Comparison of ENCODE assay signal across 25 cellular contexts in genomic region chr5:19584131-19584530, GRCh38.
DNase-seq lines count a peak whose midpoint lies in the region; ATAC-seq lines count a peak whose summit lies in the region.
"Had no signal": no experiment of that assay in that cellular context is flagged by ENCODE, and none has a peak within 500 bp of the region (broad histone marks: within the 10 kb centered on the region; RNA-seq: fewer than 3 reads in every experiment).

No MANE protein-coding gene starts in this region.

- ATAC-seq in HG02623 (IDR thresholded peaks at IDR 0.05; ENCODE audit: unreplicated experiment) (no peak), GM18867 (IDR thresholded peaks at IDR 0.05; ENCODE audit: unreplicated experiment) (no peak)
- ATAC-seq: A549, HCT116, PC-3, T-helper 17 cell had no signal

- DNase-seq in ELR (ENCODE audit: low read depth) (peak; percentile 1), NCI-H69 (lab: John Stamatoyannopoulos, UW) (peak; percentile 14), SK-N-DZ (ENCODE audit: low spot score) (peak; percentile 68), left kidney (ENCODE audit: low read depth, low spot score) (peak; percentile 2), NCI-H128 (lab: John Stamatoyannopoulos, UW; ENCODE audit: unreplicated experiment) (no peak)
- DNase-seq: AML-193; CD4-positive, alpha-beta memory T cell; COR-L47; DMS 273 treated with DMSO at 0.1 percent for 48 hours; DMS79 treated with DMSO at 0.1 percent for 48 hours; KBM-7; MV-4-11; NCI-H1105; NCI-H146; NCI-H2029; NCI-H446 treated with DMSO at 0.1 percent for 48 hours; PC-3; RPMI8226; SHP77; T-helper 17 cell; T1000 had no signal
